Comparison of ENCODE assay signal across 11 cellular contexts in genomic region chr10:126247454-126247975, GRCh38.
DNase-seq lines count a peak whose midpoint lies in the region; ATAC-seq and TF ChIP-seq lines count a peak whose summit lies in the region.
"Had no signal": no experiment of that assay in that cellular context is flagged by ENCODE, and none has a peak within 500 bp of the region (broad histone marks: within the 10 kb centered on the region; RNA-seq: fewer than 3 reads in every experiment).

No MANE protein-coding gene starts in this region.

- H3K36me3 Mint-ChIP-seq in WTC11 = peaks cover 7% of the 10 kb centered on the region; the same call in 1 of the 2 replicates
- H3K36me3 Mint-ChIP-seq: stimulated activated naive B cell treated with anti-CD40 and anti-IgM and Interleukin-4, amounts not matched to agents 10 μg/mL and 1 μg/mL and 100 μg/mL, for 72 hours had no signal

- H3K4me1 ChIP-seq in HUES48 (ENCODE audit: control insufficient read depth, insufficient read depth, low read length) (peaks cover 25% of the 10 kb centered on the region), vagina (peaks cover 8% of the 10 kb centered on the region)

- H3K9me3 Mint-ChIP-seq in WTC11 = peaks cover 15% of the 10 kb centered on the region

- 62 to 73% methylated on average over 11 of the region's 11 CpGs for WGBS in lower leg skin, 2 donors

- TF ChIP-seq POLR2A in lower leg skin (IDR thresholded peaks at IDR 0.05) (no peak), vagina (IDR thresholded peaks at IDR 0.05) (no peak)

- no peak overlapping the region for H3K27ac Mint-ChIP-seq in WTC11
- H3K27ac Mint-ChIP-seq: activated B cell treated with CpG ODN at 0.5 μM for 24 hours; dendritic cell treated with granulocyte-macrophage colony-stimulating factor and Interleukin-4, amounts not matched to agents 40 ng/mL and 50 ng/mL, for 4 days; stimulated activated naive B cell treated with anti-CD40 and anti-IgM and Interleukin-4, amounts not matched to agents 10 μg/mL and 1 μg/mL and 100 μg/mL, for 72 hours had no signal

- no peaks in the 10 kb centered on the region for H3K36me3 ChIP-seq in HUES48 (ENCODE audit: control insufficient read depth, insufficient read depth, low read length)
- H3K36me3 ChIP-seq in vagina = no peaks in the 10 kb centered on the region
- H3K36me3 ChIP-seq in H7 (replicated peaks; ENCODE audit: control insufficient read depth, insufficient read depth, low read length) = no peaks in the 10 kb centered on the region

- TF ChIP-seq CTCF in choroid plexus epithelial cell (conservative IDR thresholded peaks at IDR 0.05; ENCODE audit: low read depth, low read length) (no peak), lower leg skin (IDR thresholded peaks at IDR 0.05) (no peak), vagina (IDR thresholded peaks at IDR 0.05) (no peak), WTC11 (IDR thresholded peaks at IDR 0.05) (no peak)

- POLR2A ChIA-PET in WTC11 (lab: Charles Lee) = no interaction called here

- H3K4me3 ChIP-seq in HUES48 (ENCODE audit: low read depth, low read length) = no peak overlapping the region
- H3K4me3 ChIP-seq in choroid plexus epithelial cell (ENCODE audit: low read depth, low read length) = no peak overlapping the region
- H3K4me3 ChIP-seq in lower leg skin (ENCODE audit: low read depth, poor library complexity, severe bottlenecking) = no peak overlapping the region
- H3K4me3 ChIP-seq in vagina = no peak overlapping the region
- H3K4me3 ChIP-seq in H7 (ENCODE audit: insufficient read depth, low read depth, low read length) = no peak overlapping the region

- intact Hi-C loops in lower leg skin (cut with DNase I; ENCODE audit: low total_unique reads) = no loop called here
- intact Hi-C loops in vagina (cut with DNase I) = no loop called here

- no peak overlapping the region for H3K4me3 Mint-ChIP-seq in WTC11
- H3K4me3 Mint-ChIP-seq: activated B cell treated with CpG ODN at 0.5 μM for 24 hours; dendritic cell treated with granulocyte-macrophage colony-stimulating factor and Interleukin-4, amounts not matched to agents 40 ng/mL and 50 ng/mL, for 4 days; neural crest cell; stimulated activated naive B cell treated with anti-CD40 and anti-IgM and Interleukin-4, amounts not matched to agents 10 μg/mL and 1 μg/mL and 100 μg/mL, for 72 hours had no signal

- H3K9ac ChIP-seq in HUES48 (ENCODE audit: low read depth, low read length) = no peak overlapping the region

- CTCF ChIA-PET in WTC11 (lab: Charles Lee) = no interaction called here

- ATAC-seq in WTC11 = no peak
- ATAC-seq: stimulated activated naive B cell treated with anti-CD40 and anti-IgM and Interleukin-4, amounts not matched to agents 10 μg/mL and 1 μg/mL and 100 μg/mL, for 72 hours had no signal

- no peaks in the 10 kb centered on the region for H3K27me3 Mint-ChIP-seq in WTC11 (ENCODE audit: low read depth)
- H3K27me3 Mint-ChIP-seq: activated B cell treated with CpG ODN at 0.5 μM for 24 hours; dendritic cell treated with granulocyte-macrophage colony-stimulating factor and Interleukin-4, amounts not matched to agents 40 ng/mL and 50 ng/mL, for 4 days; stimulated activated naive B cell treated with anti-CD40 and anti-IgM and Interleukin-4, amounts not matched to agents 10 μg/mL and 1 μg/mL and 100 μg/mL, for 72 hours had no signal

- no peaks in the 10 kb centered on the region for H3K9me3 ChIP-seq in HUES48 (ENCODE audit: control insufficient read depth, insufficient read depth, low read length)
- H3K9me3 ChIP-seq in vagina = no peaks in the 10 kb centered on the region

- peaks cover 6% of the 10 kb centered on the region for H3K4me1 Mint-ChIP-seq in WTC11
- H3K4me1 Mint-ChIP-seq: activated B cell treated with CpG ODN at 0.5 μM for 24 hours; stimulated activated naive B cell treated with anti-CD40 and anti-IgM and Interleukin-4, amounts not matched to agents 10 μg/mL and 1 μg/mL and 100 μg/mL, for 72 hours had no signal

- H3K27me3 ChIP-seq in HUES48 (ENCODE audit: control insufficient read depth, insufficient read depth, low read length) = no peaks in the 10 kb centered on the region
- H3K27me3 ChIP-seq in vagina = no peaks in the 10 kb centered on the region
- H3K27me3 ChIP-seq in H7 (ENCODE audit: control insufficient read depth, insufficient read depth, low read length) = no peaks in the 10 kb centered on the region

- peak; percentile 99 for DNase-seq in choroid plexus epithelial cell (ENCODE audit: low read depth)
- peak; percentile 57 to 92 for DNase-seq in lower leg skin (ENCODE audit: low spot score in 2 of 2)
- peak in 1 of 2 donors; percentile 28 for DNase-seq in vagina (ENCODE audit: extremely low spot score in 2 of 2)
- no peak for DNase-seq in WTC11 (ENCODE audit: low spot score)
- DNase-seq in H7 = no peak
- DNase-seq in mucosa of gallbladder (ENCODE audit: low spot score) = no peak
- DNase-seq: activated B cell treated with CpG ODN at 0.5 μM for 24 hours; stimulated activated naive B cell treated with anti-CD40 and anti-IgM and Interleukin-4, amounts not matched to agents 10 μg/mL and 1 μg/mL and 100 μg/mL, for 72 hours had no signal

- H3K27ac ChIP-seq in HUES48 (ENCODE audit: low read depth, low read length) (peak overlapping the region; percentile 23), vagina (peak overlapping the region; percentile 44)

TF ChIP-seq in WTC11, 78 proteins besides CTCF, POLR2A, EP300 and RAD21:
- TF ChIP-seq E2F5 (CRISPR knock-in tag; IDR thresholded peaks at IDR 0.05) (no peak), ESRRA (CRISPR knock-in tag; IDR thresholded peaks at IDR 0.05; ENCODE audit: borderline replicate concordance) (no peak), ZNF138 (CRISPR knock-in tag; conservative IDR thresholded peaks at IDR 0.05) (no peak), MYBL2 (CRISPR knock-in tag; IDR thresholded peaks at IDR 0.05) (no peak), ZNF232 (CRISPR knock-in tag; IDR thresholded peaks at IDR 0.05) (no peak), FOXJ3 (CRISPR knock-in tag; IDR thresholded peaks at IDR 0.05; ENCODE audit: borderline replicate concordance) (no peak), ZNF423 (CRISPR knock-in tag; IDR thresholded peaks at IDR 0.05) (no peak), TCF7 (CRISPR knock-in tag; IDR thresholded peaks at IDR 0.05; ENCODE audit: low read depth) (no peak), CREM (CRISPR knock-in tag; IDR thresholded peaks at IDR 0.05) (no peak), CDX4 (CRISPR knock-in tag; IDR thresholded peaks at IDR 0.05; ENCODE audit: borderline replicate concordance) (no peak)
- TF ChIP-seq, protein P1, sequence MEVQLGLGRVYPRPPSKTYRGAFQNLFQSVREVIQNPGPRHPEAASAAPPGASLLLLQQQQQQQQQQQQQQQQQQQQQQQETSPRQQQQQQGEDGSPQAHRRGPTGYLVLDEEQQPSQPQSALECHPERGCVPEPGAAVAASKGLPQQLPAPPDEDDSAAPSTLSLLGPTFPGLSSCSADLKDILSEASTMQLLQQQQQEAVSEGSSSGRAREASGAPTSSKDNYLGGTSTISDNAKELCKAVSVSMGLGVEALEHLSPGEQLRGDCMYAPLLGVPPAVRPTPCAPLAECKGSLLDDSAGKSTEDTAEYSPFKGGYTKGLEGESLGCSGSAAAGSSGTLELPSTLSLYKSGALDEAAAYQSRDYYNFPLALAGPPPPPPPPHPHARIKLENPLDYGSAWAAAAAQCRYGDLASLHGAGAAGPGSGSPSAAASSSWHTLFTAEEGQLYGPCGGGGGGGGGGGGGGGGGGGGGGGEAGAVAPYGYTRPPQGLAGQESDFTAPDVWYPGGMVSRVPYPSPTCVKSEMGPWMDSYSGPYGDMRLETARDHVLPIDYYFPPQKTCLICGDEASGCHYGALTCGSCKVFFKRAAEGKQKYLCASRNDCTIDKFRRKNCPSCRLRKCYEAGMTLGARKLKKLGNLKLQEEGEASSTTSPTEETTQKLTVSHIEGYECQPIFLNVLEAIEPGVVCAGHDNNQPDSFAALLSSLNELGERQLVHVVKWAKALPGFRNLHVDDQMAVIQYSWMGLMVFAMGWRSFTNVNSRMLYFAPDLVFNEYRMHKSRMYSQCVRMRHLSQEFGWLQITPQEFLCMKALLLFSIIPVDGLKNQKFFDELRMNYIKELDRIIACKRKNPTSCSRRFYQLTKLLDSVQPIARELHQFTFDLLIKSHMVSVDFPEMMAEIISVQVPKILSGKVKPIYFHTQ (CRISPR knock-in tag; IDR thresholded peaks at IDR 0.05) = no peak
- TF ChIP-seq, protein P2, sequence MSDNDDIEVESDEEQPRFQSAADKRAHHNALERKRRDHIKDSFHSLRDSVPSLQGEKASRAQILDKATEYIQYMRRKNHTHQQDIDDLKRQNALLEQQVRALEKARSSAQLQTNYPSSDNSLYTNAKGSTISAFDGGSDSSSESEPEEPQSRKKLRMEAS (CRISPR knock-in tag; IDR thresholded peaks at IDR 0.05) = no peak

Comparison
In these comparisons a context has a peak if more than half of its experiments do, and no peak if none do; other contexts are left out.
1. DNase-seq: peak in choroid plexus epithelial cell (single experiment) and lower leg skin (2 of 2); none in WTC11 (single experiment), H7 (single experiment) and mucosa of gallbladder (single experiment).